ENCODE assay signal across 12 cellular contexts in genomic region chr2:54122939-54123338, GRCh38. TPM values are rescaled to one million over a fixed set of nuclear protein-coding genes. Genes with fewer than 3 reads are reported as not detected.
DNase-seq lines count a peak whose midpoint lies in the region; ATAC-seq and TF ChIP-seq lines count a peak whose summit lies in the region.
"Had no signal": no experiment of that assay in that cellular context is flagged by ENCODE, and none has a peak within 500 bp of the region (broad histone marks: within the 10 kb centered on the region; RNA-seq: fewer than 3 reads in every experiment).

No MANE protein-coding gene starts in this region.

- H3K27ac Mint-ChIP-seq in HFFc6 = peak overlapping the region; percentile 75

- no peak for TF ChIP-seq CTCF in HFFc6 (IDR thresholded peaks at IDR 0.05)
- TF ChIP-seq CTCF in brain microvascular endothelial cell (IDR thresholded peaks at IDR 0.05; ENCODE audit: low read depth, low read length, missing control alignments) = no peak
- no peak for TF ChIP-seq CTCF in thoracic aorta (IDR thresholded peaks at IDR 0.05)

- H3K27me3 ChIP-seq in brain microvascular endothelial cell (replicated peaks) = no peaks in the 10 kb centered on the region
- H3K27me3 ChIP-seq in thoracic aorta (replicated peaks; ENCODE audit: insufficient read depth) = no peaks in the 10 kb centered on the region

- H3K4me1 ChIP-seq in thoracic aorta (ENCODE audit: control insufficient read depth in 1 of 2, low read depth in 2 of 2) = peaks cover 0 to 14% of the 10 kb centered on the region in 2 donors

- H3K27ac ChIP-seq in brain microvascular endothelial cell (peak overlapping the region; percentile 33), thoracic aorta (peak overlapping the region; percentile 51 to 61)

- H3K9me3 Mint-ChIP-seq in HFFc6 = no peaks in the 10 kb centered on the region

- H3K36me3 ChIP-seq in brain microvascular endothelial cell (replicated peaks) = no peaks in the 10 kb centered on the region
- no peaks in the 10 kb centered on the region for H3K36me3 ChIP-seq in thoracic aorta

- peak; percentile 77 for ATAC-seq in thoracic aorta (ENCODE audit: insufficient number of reproducible peaks, low FRiP score, low read depth)
- ATAC-seq: left colon had no signal

- peak; percentile 86 for DNase-seq in HFFc6
- peak; percentile 76 for DNase-seq in brain microvascular endothelial cell
- peak; percentile 17 for DNase-seq in iPS-NIHi7 (ENCODE audit: extremely low spot score)
- DNase-seq in thoracic aorta (ENCODE audit: low spot score) = no peak
- no peak for DNase-seq in stimulated activated CD4-positive, alpha-beta T cell treated with anti-CD3 and anti-CD28 coated beads, Interleukin-1b, Interleukin-23, amount 100 ng/mL, for 48 hours
- DNase-seq in activated effector memory CD4-positive, alpha-beta T cell treated with anti-CD3 and anti-CD28 coated beads, Interleukin-2, amount 50 U/mL, for 16 hours = no peak
- DNase-seq in MV-4-11 (lab: John Stamatoyannopoulos, UW) = no peak
- no peak for DNase-seq in SHP77 treated with DMSO at 0.1 percent for 48 hours (lab: John Stamatoyannopoulos, UW)
- DNase-seq: left colon; NCI-H187; SIG-M5; stimulated activated CD4-positive, alpha-beta T cell treated with anti-CD3 and anti-CD28 coated beads, Interleukin-12 subunit alpha, Interleukin-12 subunit beta, amount 100 ng/mL, for 4 hours had no signal

- H3K36me3 Mint-ChIP-seq in HFFc6 (ENCODE audit: low read depth) = peaks cover 11% of the 10 kb centered on the region

- no peaks in the 10 kb centered on the region for H3K9me3 ChIP-seq in thoracic aorta

- H3K4me3 ChIP-seq in brain microvascular endothelial cell (ENCODE audit: low read depth, low read length) = no peak overlapping the region
- H3K4me3 ChIP-seq in thoracic aorta = peak overlapping the region; percentile 9

- H3K4me3 Mint-ChIP-seq in HFFc6 = peak overlapping the region; percentile 72

- H3K4me1 Mint-ChIP-seq in HFFc6 (ENCODE audit: low read depth) = peaks cover 24% of the 10 kb centered on the region

- in situ Hi-C loops in brain microvascular endothelial cell (cut with HindIII; ENCODE audit: low pct_ligation_motif_present, low sequenced_read_pairs) = no loop called here

- no peaks in the 10 kb centered on the region for H3K27me3 Mint-ChIP-seq in HFFc6 (ENCODE audit: insufficient read depth)

RNA-seq across cellular contexts. Expression of gene ACYP2, which starts 7.5 kb away (rescaled TPM):
- 10 to 100 TPM in 3 of 6 experiments, 1 to 10 TPM in 3; 8.6 to 15.8 (median 9.8) TPM for total RNA-seq in HFFc6 (2021; fragmentation: NEBNext Ultra II Directional; extraction: Animal tissue kit (Norgen Biotek cat#: 25700))
- 10 to 100 TPM; 15.5 to 26.7 TPM for total RNA-seq in thoracic aorta

Comparison
In these comparisons a context has a peak if more than half of its experiments do, and no peak if none do; other contexts are left out.
1. DNase-seq: peak in HFFc6 (single experiment), brain microvascular endothelial cell (single experiment) and iPS-NIHi7 (single experiment); none in thoracic aorta (single experiment), stimulated activated CD4-positive, alpha-beta T cell treated with anti-CD3 and anti-CD28 coated beads, Interleukin-1b, Interleukin-23, amount 100 ng/mL, for 48 hours (single experiment), activated effector memory CD4-positive, alpha-beta T cell treated with anti-CD3 and anti-CD28 coated beads, Interleukin-2, amount 50 U/mL, for 16 hours (single experiment), MV-4-11 (single experiment) and SHP77 treated with DMSO at 0.1 percent for 48 hours (single experiment).